Comparison of ENCODE assay signal across 15 cellular contexts in the genomic region with DNA sequence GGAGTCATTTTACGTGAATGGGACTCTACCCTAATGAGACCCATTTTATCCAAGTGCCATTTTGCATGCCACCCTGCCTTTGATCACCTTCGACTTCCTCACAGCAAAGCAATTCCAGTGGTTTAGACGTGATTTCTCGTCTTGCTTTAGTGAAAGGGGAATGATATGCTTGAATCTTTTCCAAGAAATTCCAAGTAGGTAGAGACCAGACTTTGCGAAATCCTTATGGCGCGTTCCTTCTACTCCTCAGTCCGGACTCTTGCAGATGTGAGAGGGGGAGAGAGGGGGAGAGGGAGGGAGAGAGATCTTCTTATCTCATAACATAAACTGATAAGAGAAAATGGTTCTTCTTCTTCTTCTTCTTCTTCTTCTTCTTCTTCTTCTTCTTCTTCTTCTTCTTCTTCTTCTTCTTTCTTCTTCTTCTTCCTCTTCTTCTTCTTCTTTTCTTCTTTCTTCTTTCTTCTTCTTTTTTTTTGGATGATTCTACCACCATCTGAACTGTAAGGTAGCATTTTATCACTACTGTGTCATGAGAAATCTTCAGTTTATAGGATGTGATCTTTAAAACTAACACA. TPM values are rescaled to one million over a fixed set of nuclear protein-coding genes. Genes with fewer than 3 reads are reported as not detected.
A peak's percentile ranks its signal among the peaks of the same experiment; 100 is the strongest.
DNase-seq lines count a peak whose midpoint lies in the region; ATAC-seq and TF ChIP-seq lines count a peak whose summit lies in the region.
"Had no signal": no experiment of that assay in that cellular context is flagged by ENCODE, and none has a peak within 500 bp of the region (broad histone marks: within the 10 kb centered on the region; RNA-seq: fewer than 3 reads in every experiment).

No MANE protein-coding gene starts in this region.

- no peak for TF ChIP-seq POLR2A in testis (IDR thresholded peaks at IDR 0.05)

- intact Hi-C loops in activated T-helper 2 cell treated with anti-CD3 and anti-CD28 coated beads, Interferon-gamma antibody, Interleukin-2, Interleukin-4, amounts not matched to agents 10 μg/mL and 5 μg/mL and 100 μg/mL, durations not matched to agents 14 hours and 24 hours and 36 hours (cut with micrococcal nuclease), result no loop called here
- intact Hi-C loops in testis (cut with DNase I; ENCODE audit: low total_unique reads), result loop anchor here (10.0 kb wide), 1 partner anchor 89 kb away; no protein-coding TSS in a partner anchor

- peak overlapping the region; percentile 34 for H3K4me3 Mint-ChIP-seq in activated naive CD8-positive, alpha-beta T cell
- H3K4me3 Mint-ChIP-seq in activated naive CD8-positive, alpha-beta T cell treated with anti-CD3 and anti-CD28 coated beads for 36 hours, result no peak overlapping the region
- peak overlapping the region; percentile 60 for H3K4me3 Mint-ChIP-seq in activated T-helper 2 cell treated with anti-CD3 and anti-CD28 coated beads, Interferon-gamma antibody, Interleukin-2, Interleukin-4, amounts not matched to agents 10 μg/mL and 5 μg/mL and 100 μg/mL, durations not matched to agents 14 hours and 24 hours and 36 hours (ENCODE audit: low read depth)
- peak overlapping the region; percentile 1 to 54 (median 47) for H3K4me3 Mint-ChIP-seq in immature natural killer cell

- TF ChIP-seq CTCF in testis (IDR thresholded peaks at IDR 0.05), result no peak

- no peak overlapping the region for H3K27ac Mint-ChIP-seq in activated naive CD8-positive, alpha-beta T cell
- H3K27ac Mint-ChIP-seq in activated naive CD8-positive, alpha-beta T cell treated with anti-CD3 and anti-CD28 coated beads for 36 hours, result no peak overlapping the region
- H3K27ac Mint-ChIP-seq in activated T-helper 2 cell treated with anti-CD3 and anti-CD28 coated beads, Interferon-gamma antibody, Interleukin-2, Interleukin-4, amounts not matched to agents 10 μg/mL and 5 μg/mL and 100 μg/mL, durations not matched to agents 14 hours and 24 hours and 36 hours, result no peak overlapping the region
- H3K27ac Mint-ChIP-seq in immature natural killer cell, result peak overlapping the region in 3 of 6 donors; percentile 5 to 54 (median 42)

- H3K36me3 ChIP-seq in testis (ENCODE audit: low read depth, missing control alignments), result no peaks in the 10 kb centered on the region
- H3K36me3 ChIP-seq: right lobe of liver had no signal

- peaks cover 3% of the 10 kb centered on the region for H3K36me3 Mint-ChIP-seq in activated naive CD8-positive, alpha-beta T cell
- peaks cover 7% of the 10 kb centered on the region for H3K36me3 Mint-ChIP-seq in activated naive CD8-positive, alpha-beta T cell treated with anti-CD3 and anti-CD28 coated beads for 36 hours
- H3K36me3 Mint-ChIP-seq in activated T-helper 2 cell treated with anti-CD3 and anti-CD28 coated beads, Interferon-gamma antibody, Interleukin-2, Interleukin-4, amounts not matched to agents 10 μg/mL and 5 μg/mL and 100 μg/mL, durations not matched to agents 14 hours and 24 hours and 36 hours (ENCODE audit: low read depth), result no peaks in the 10 kb centered on the region
- peaks cover 0 to 5% (median 0%) of the 10 kb centered on the region in 3 donors for H3K36me3 Mint-ChIP-seq in immature natural killer cell

- DNase-seq in activated naive CD8-positive, alpha-beta T cell treated with anti-CD3 and anti-CD28 coated beads for 36 hours, result no peak
- DNase-seq in activated T-helper 2 cell treated with anti-CD3 and anti-CD28 coated beads, Interferon-gamma antibody, Interleukin-2, Interleukin-4, amounts not matched to agents 10 μg/mL and 5 μg/mL and 100 μg/mL, durations not matched to agents 14 hours and 24 hours and 36 hours (ENCODE audit: low spot score), result no peak
- no peak for DNase-seq in immature natural killer cell
- DNase-seq in testis, result no peak
- DNase-seq in stimulated activated naive CD4-positive, alpha-beta T cell treated with Interleukin-2 at 50 U/mL for 16 hours (lab: John Stamatoyannopoulos, UW), result no peak
- DNase-seq in NCI-H226, result no peak
- DNase-seq: AML-193, HCEC 1CT, NCI-H1694 had no signal

- no peaks in the 10 kb centered on the region for H3K27me3 ChIP-seq in testis

- H3K4me1 ChIP-seq in testis, result peaks cover 11% of the 10 kb centered on the region

- peaks cover 12% of the 10 kb centered on the region for H3K4me1 Mint-ChIP-seq in activated naive CD8-positive, alpha-beta T cell (ENCODE audit: low read depth)
- peaks cover 11% of the 10 kb centered on the region for H3K4me1 Mint-ChIP-seq in activated naive CD8-positive, alpha-beta T cell treated with anti-CD3 and anti-CD28 coated beads for 36 hours
- H3K4me1 Mint-ChIP-seq in activated T-helper 2 cell treated with anti-CD3 and anti-CD28 coated beads, Interferon-gamma antibody, Interleukin-2, Interleukin-4, amounts not matched to agents 10 μg/mL and 5 μg/mL and 100 μg/mL, durations not matched to agents 14 hours and 24 hours and 36 hours (ENCODE audit: low read depth), result peaks cover 19% of the 10 kb centered on the region
- H3K4me1 Mint-ChIP-seq in immature natural killer cell, result peaks cover 13 to 24% of the 10 kb centered on the region in 2 donors

- H3K9me3 Mint-ChIP-seq in activated naive CD8-positive, alpha-beta T cell (ENCODE audit: low read depth), result no peaks in the 10 kb centered on the region
- peaks cover 4% of the 10 kb centered on the region for H3K9me3 Mint-ChIP-seq in activated naive CD8-positive, alpha-beta T cell treated with anti-CD3 and anti-CD28 coated beads for 36 hours
- no peaks in the 10 kb centered on the region for H3K9me3 Mint-ChIP-seq in activated T-helper 2 cell treated with anti-CD3 and anti-CD28 coated beads, Interferon-gamma antibody, Interleukin-2, Interleukin-4, amounts not matched to agents 10 μg/mL and 5 μg/mL and 100 μg/mL, durations not matched to agents 14 hours and 24 hours and 36 hours
- peaks cover 0 to 14% (median 2%) of the 10 kb centered on the region in 6 donors for H3K9me3 Mint-ChIP-seq in immature natural killer cell

- no peaks in the 10 kb centered on the region for H3K9me3 ChIP-seq in testis
- H3K9me3 ChIP-seq: right lobe of liver had no signal

- H3K4me3 ChIP-seq in testis, result peak overlapping the region; percentile 46 to 62

- no peak for ATAC-seq in GM18502 (IDR thresholded peaks at IDR 0.05; ENCODE audit: poor library complexity, unreplicated experiment)
- ATAC-seq: right lobe of liver had no signal

- no peak overlapping the region for H3K27ac ChIP-seq in testis
- H3K27ac ChIP-seq: right lobe of liver had no signal

- peaks cover 49% of the 10 kb centered on the region for H3K27me3 Mint-ChIP-seq in activated naive CD8-positive, alpha-beta T cell
- H3K27me3 Mint-ChIP-seq in activated naive CD8-positive, alpha-beta T cell treated with anti-CD3 and anti-CD28 coated beads for 36 hours, result peaks cover 76% of the 10 kb centered on the region
- peaks cover 76% of the 10 kb centered on the region for H3K27me3 Mint-ChIP-seq in activated T-helper 2 cell treated with anti-CD3 and anti-CD28 coated beads, Interferon-gamma antibody, Interleukin-2, Interleukin-4, amounts not matched to agents 10 μg/mL and 5 μg/mL and 100 μg/mL, durations not matched to agents 14 hours and 24 hours and 36 hours (ENCODE audit: low read depth)
- peaks cover 42 to 58% (median 51%) of the 10 kb centered on the region in 3 donors for H3K27me3 Mint-ChIP-seq in immature natural killer cell (ENCODE audit: low read depth in 3 of 3)

- WGBS in testis, 2 donors, result 28 to 34% methylated on average over 8 of the region's 8 CpGs

RNA-seq across cellular contexts. Expression of a gene that starts 0.9 kb away (rescaled TPM):
- not detected for total RNA-seq in activated naive CD8-positive, alpha-beta T cell treated with anti-CD3 and anti-CD28 coated beads for 36 hours
- 0.14 and 0.62 TPM in 2 replicates for total RNA-seq in activated T-helper 2 cell treated with anti-CD3 and anti-CD28 coated beads, Interferon-gamma antibody, Interleukin-2, Interleukin-4, amounts not matched to agents 10 μg/mL and 5 μg/mL and 100 μg/mL, durations not matched to agents 14 hours and 24 hours and 36 hours
- polyA plus RNA-seq in immature natural killer cell (not detected), testis (ENCODE audit: insufficient read depth, low read depth, low replicate concordance) (258 TPM)
- 100 to 1,000 TPM in 1 of 2 donors, 10 to 100 TPM in 1; 77.4 to 103 TPM for total RNA-seq in testis
- total RNA-seq: LHCN-M2, right lobe of liver had no signal
- polyA plus RNA-seq: aorta, keratinocyte had no signal

RNA-seq across cellular contexts. Expression of a gene that starts 25.3 kb away (rescaled TPM):
- total RNA-seq in activated naive CD8-positive, alpha-beta T cell treated with anti-CD3 and anti-CD28 coated beads for 36 hours, result 10 to 100 TPM; 59.2 to 59.6 TPM
- 64.2 and 69.0 TPM in 2 replicates for total RNA-seq in activated T-helper 2 cell treated with anti-CD3 and anti-CD28 coated beads, Interferon-gamma antibody, Interleukin-2, Interleukin-4, amounts not matched to agents 10 μg/mL and 5 μg/mL and 100 μg/mL, durations not matched to agents 14 hours and 24 hours and 36 hours
- polyA plus RNA-seq in immature natural killer cell (10 to 100 TPM; 23.4 to 52.9 (median 29.6) TPM), testis (ENCODE audit: insufficient read depth, low read depth, low replicate concordance) (56.3 TPM)
- 100 to 1,000 TPM; 111 to 120 TPM for total RNA-seq in testis

RNA-seq across cellular contexts. Expression of a gene that starts 30.0 kb away (rescaled TPM):
- 10 to 100 TPM; 46.8 to 53.5 TPM for total RNA-seq in activated naive CD8-positive, alpha-beta T cell treated with anti-CD3 and anti-CD28 coated beads for 36 hours
- 92.1 and 105 TPM in 2 replicates for total RNA-seq in activated T-helper 2 cell treated with anti-CD3 and anti-CD28 coated beads, Interferon-gamma antibody, Interleukin-2, Interleukin-4, amounts not matched to agents 10 μg/mL and 5 μg/mL and 100 μg/mL, durations not matched to agents 14 hours and 24 hours and 36 hours
- polyA plus RNA-seq in immature natural killer cell (100 to 1,000 TPM in 1 of 3 donors, 10 to 100 TPM in 2; 80.5 to 112 (median 82.6) TPM), testis (ENCODE audit: insufficient read depth, low read depth, low replicate concordance) (70.2 TPM)
- total RNA-seq in testis, result 10 to 100 TPM; 40.6 to 42.5 TPM

Comparison
In these comparisons a context has a peak if more than half of its experiments do, and no peak if none do; other contexts are left out.
1. RNA of a gene that starts 0.9 kb away (total RNA-seq): 77.4 to 103 TPM in testis; not detected in activated naive CD8-positive, alpha-beta T cell treated with anti-CD3 and anti-CD28 coated beads for 36 hours and 0.14 to 0.62 TPM in activated T-helper 2 cell treated with anti-CD3 and anti-CD28 coated beads, Interferon-gamma antibody, Interleukin-2, Interleukin-4, amounts not matched to agents 10 μg/mL and 5 μg/mL and 100 μg/mL, durations not matched to agents 14 hours and 24 hours and 36 hours; every median in the first group is over 10 times any median in the second.